In the genomic region with DNA sequence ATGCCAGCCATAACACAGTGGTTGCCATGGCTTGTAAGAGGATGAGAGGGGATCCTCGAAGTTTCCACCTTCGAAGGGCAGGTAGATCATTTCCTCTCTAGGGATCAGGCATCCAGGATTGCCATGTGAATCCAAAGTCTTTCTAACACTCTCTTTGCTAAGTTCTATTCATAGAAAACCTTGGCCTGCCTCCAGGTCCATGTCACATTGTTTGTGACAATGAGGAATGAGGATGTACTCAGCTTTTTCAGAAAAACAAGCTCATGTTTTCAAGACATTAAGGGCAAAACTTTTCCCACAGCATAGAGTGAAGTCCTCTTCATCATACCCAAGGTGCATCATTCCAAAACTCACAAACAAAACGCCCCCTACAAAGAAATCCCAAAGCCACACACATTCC, we compare ENCODE assay signal across 1 cellular context.
TF ChIP-seq lines count a peak whose summit lies in the region.

No MANE protein-coding gene starts in this region.

TF ChIP-seq in endothelial cell of umbilical vein, 7 proteins besides CTCF, POLR2A, EP300 and RAD21:
- TF ChIP-seq POLR2AphosphoS5 (IDR thresholded peaks at IDR 0.05; ENCODE audit: insufficient read depth, low read depth, low read length) (no peak), JUN (IDR thresholded peaks at IDR 0.05; ENCODE audit: borderline replicate concordance, insufficient read depth, insufficient read length, low read depth) (no peak), EZH2 (IDR thresholded peaks at IDR 0.05; ENCODE audit: borderline replicate concordance, low read depth, low read length, severe bottlenecking) (no peak), GATA2 (IDR thresholded peaks at IDR 0.05; ENCODE audit: insufficient read depth, insufficient read length, low read depth, low read length) (no peak), MYC (IDR thresholded peaks at IDR 0.05; ENCODE audit: low read depth, low read length) (no peak), FOS (IDR thresholded peaks at IDR 0.05; ENCODE audit: borderline replicate concordance, insufficient read depth, low read length) (no peak)
- TF ChIP-seq, protein P1, sequence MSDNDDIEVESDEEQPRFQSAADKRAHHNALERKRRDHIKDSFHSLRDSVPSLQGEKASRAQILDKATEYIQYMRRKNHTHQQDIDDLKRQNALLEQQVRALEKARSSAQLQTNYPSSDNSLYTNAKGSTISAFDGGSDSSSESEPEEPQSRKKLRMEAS (IDR thresholded peaks at IDR 0.05; ENCODE audit: insufficient read depth, insufficient read length) = no peak
